18 cellular contexts compared by ENCODE assay signal in genomic region chr1:44678626-44679025, GRCh38. TPM values are rescaled to one million over a fixed set of nuclear protein-coding genes. Genes with fewer than 3 reads are reported as not detected.
DNase-seq lines count a peak whose midpoint lies in the region; ATAC-seq and TF ChIP-seq lines count a peak whose summit lies in the region.
"Had no signal": no experiment of that assay in that cellular context is flagged by ENCODE, and none has a peak within 500 bp of the region (broad histone marks: within the 10 kb centered on the region; RNA-seq: fewer than 3 reads in every experiment).

No MANE protein-coding gene starts in this region.

- no peak overlapping the region for H2AFZ ChIP-seq in Karpas-422 (ENCODE audit: low read length)
- no peak overlapping the region for H2AFZ ChIP-seq in OCI-LY7 (ENCODE audit: low read length)
- H2AFZ ChIP-seq: GM23248 had no signal

- H3K4me1 ChIP-seq in Karpas-422 (ENCODE audit: low read length) (peaks cover 56% of the 10 kb centered on the region), subcutaneous abdominal adipose tissue (ENCODE audit: control insufficient read depth in 5 of 5, insufficient read depth in 5 of 5, low read length in 5 of 5) (peaks cover 11 to 49% (median 45%) of the 10 kb centered on the region in 5 donors), A673 (ENCODE audit: insufficient read depth, low read length, poor library complexity, severe bottlenecking) (peaks cover under 1% of the 10 kb centered on the region), OCI-LY7 (ENCODE audit: insufficient read depth, low read length, poor library complexity, severe bottlenecking) (peaks cover 35% of the 10 kb centered on the region)
- H3K4me1 ChIP-seq: BE2C had no signal

- 0 out of 2 replicates have a peak, but pooled peaks cover 4% of the 10 kb centered on the region for H3K36me3 ChIP-seq in Karpas-422 (ENCODE audit: insufficient read depth, low read length)
- no peaks in the 10 kb centered on the region for H3K36me3 ChIP-seq in subcutaneous abdominal adipose tissue (ENCODE audit: control insufficient read depth in 5 of 5, insufficient read depth in 5 of 5, low read length in 5 of 5)
- H3K36me3 ChIP-seq in A673 (ENCODE audit: insufficient read depth, low read length, poor library complexity, severe bottlenecking), result no peaks in the 10 kb centered on the region
- no peaks in the 10 kb centered on the region for H3K36me3 ChIP-seq in OCI-LY7 (ENCODE audit: insufficient read depth, low read length)
- H3K36me3 ChIP-seq: BE2C had no signal

- TF ChIP-seq CTCF in CD14-positive monocyte (IDR thresholded peaks at IDR 0.05) (no peak), A673 (conservative IDR thresholded peaks at IDR 0.05; ENCODE audit: low read depth, low read length) (no peak), OCI-LY7 (conservative IDR thresholded peaks at IDR 0.05; ENCODE audit: low read length) (no peak)

- H3K9me2 ChIP-seq in Karpas-422 (replicated peaks; ENCODE audit: insufficient read depth, low read length) (no peaks in the 10 kb centered on the region), OCI-LY7 (ENCODE audit: insufficient read depth, low read length) (no peaks in the 10 kb centered on the region)

- H3K27ac Mint-ChIP-seq in CD14-positive monocyte, result peak overlapping the region in 1 of 7 donors; percentile 24
- H3K27ac Mint-ChIP-seq: CD8-positive, alpha-beta memory T cell had no signal

- intact Hi-C loops in CD14-positive monocyte (cut with micrococcal nuclease), result loop anchor here in 1 of 2 donors (10.0 kb wide), 1 partner anchor 46 kb away; no protein-coding TSS in a partner anchor
- intact Hi-C loops in A673 (cut with micrococcal nuclease; ENCODE audit: unreplicated experiment), result no loop called here
- intact Hi-C loops in OCI-LY7 (cut with micrococcal nuclease; ENCODE audit: unreplicated experiment), result no loop called here

- H3K27me3 Mint-ChIP-seq in CD14-positive monocyte (ENCODE audit: low read depth in 3 of 3), result peaks cover 0 to 4% (median 2%) of the 10 kb centered on the region in 3 donors

- H3K27ac ChIP-seq in Karpas-422 (ENCODE audit: low read length) (peak overlapping the region; percentile 93; the same call in 1 of the 2 replicates), subcutaneous abdominal adipose tissue (ENCODE audit: low read depth, low read length) (peak overlapping the region; percentile 94), A673 (ENCODE audit: low read depth, low read length, poor library complexity, severe bottlenecking) (no peak overlapping the region), OCI-LY7 (ENCODE audit: low read depth, low read length, poor library complexity, severe bottlenecking) (no peak overlapping the region)
- H3K27ac ChIP-seq: C4-2B, GM23248, HL-60 had no signal

- H3K4me2 ChIP-seq in Karpas-422 (ENCODE audit: low read depth, low read length, poor library complexity, severe bottlenecking), result no peak overlapping the region
- H3K4me2 ChIP-seq in OCI-LY7 (ENCODE audit: low read length), result no peak overlapping the region

- H3K4me1 Mint-ChIP-seq in CD14-positive monocyte, result peaks cover 37% of the 10 kb centered on the region

- no peak overlapping the region for H3K4me3 Mint-ChIP-seq in CD14-positive monocyte
- H3K4me3 Mint-ChIP-seq: CD8-positive, alpha-beta memory T cell had no signal

- POLR2A ChIA-PET in A673 (lab: Charles Lee; ENCODE audit: low non-redundant PET), result no interaction called here
- POLR2A ChIA-PET in OCI-LY7 (lab: Charles Lee), result no interaction called here

- H3K36me3 Mint-ChIP-seq in CD14-positive monocyte, result peaks cover 3% of the 10 kb centered on the region in 2 donors

- H3K9me3 Mint-ChIP-seq in CD14-positive monocyte, result no peaks in the 10 kb centered on the region
- H3K9me3 Mint-ChIP-seq: CD8-positive, alpha-beta memory T cell had no signal

- DNase-seq in CD14-positive monocyte (ENCODE audit: low spot score) (peak; percentile 10), Karpas-422 (no peak), left lobe of liver (ENCODE audit: low spot score) (peak; percentile 77), A673 (ENCODE audit: low spot score) (no peak), NCI-H1417 treated with DMSO at 0.1 percent for 48 hours (lab: John Stamatoyannopoulos, UW) (no peak), OCI-LY7 (ENCODE audit: low spot score) (no peak)
- DNase-seq: BE2C; Caco-2; CD8-positive, alpha-beta memory T cell; DMS53; GF-D8; GM23248; IMR-90 had no signal

- CTCF ChIA-PET in A673 (lab: Charles Lee) (no interaction called here), OCI-LY7 (lab: Charles Lee; ENCODE audit: unreplicated experiment) (no interaction called here)

- H3K27me3 ChIP-seq in Karpas-422 (ENCODE audit: low read length) (no peaks in the 10 kb centered on the region), subcutaneous abdominal adipose tissue (ENCODE audit: control insufficient read depth in 5 of 5, insufficient read depth in 4 of 5, low read length in 5 of 5) (no peaks in the 10 kb centered on the region), A673 (replicated peaks; ENCODE audit: insufficient read depth, low read depth, low read length, poor library complexity) (no peaks in the 10 kb centered on the region)
- H3K27me3 ChIP-seq: BE2C had no signal

- BruUV-seq in A673 (replicated peaks; lab: Mats Ljungman, UMichigan) (no TSS peak), OCI-LY7 (replicated peaks; lab: Mats Ljungman, UMichigan) (no TSS peak)

- H3K4me3 ChIP-seq in Karpas-422 (ENCODE audit: low read length) (no peak overlapping the region), subcutaneous abdominal adipose tissue (ENCODE audit: low read depth in 1 of 5, low read length in 5 of 5) (no peak overlapping the region), A673 (ENCODE audit: low read depth, low read length, poor library complexity, severe bottlenecking) (no peak overlapping the region), OCI-LY7 (ENCODE audit: low read depth, low read length, poor library complexity, severe bottlenecking) (no peak overlapping the region)
- H3K4me3 ChIP-seq: GM23248 had no signal

- ATAC-seq in left lobe of liver, result no peak
- ATAC-seq: HCT116 had no signal

- peaks cover under 1% of the 10 kb centered on the region; the same call in 1 of the 2 replicates for H4K20me1 ChIP-seq in Karpas-422 (ENCODE audit: insufficient read depth, low read depth, low read length)
- H4K20me1 ChIP-seq in OCI-LY7 (ENCODE audit: insufficient read depth, low read length), result no peaks in the 10 kb centered on the region

- no peaks in the 10 kb centered on the region for H3K9me3 ChIP-seq in Karpas-422 (ENCODE audit: low read length)
- no peaks in the 10 kb centered on the region for H3K9me3 ChIP-seq in subcutaneous abdominal adipose tissue (ENCODE audit: control insufficient read depth in 5 of 5, low read length in 5 of 5)
- no peaks in the 10 kb centered on the region for H3K9me3 ChIP-seq in A673 (ENCODE audit: low read depth, low read length, poor library complexity, severe bottlenecking)
- H3K9me3 ChIP-seq in OCI-LY7 (ENCODE audit: low read length), result no peaks in the 10 kb centered on the region
- H3K9me3 ChIP-seq: BE2C, Caco-2 had no signal

- H3K9ac ChIP-seq in Karpas-422 (ENCODE audit: low read length) (no peak overlapping the region), subcutaneous abdominal adipose tissue (ENCODE audit: low read length in 5 of 5) (no peak overlapping the region)
- H3K9ac ChIP-seq: GM23248 had no signal

- H3K79me2 ChIP-seq in Karpas-422 (ENCODE audit: low read length), result peaks cover 4% of the 10 kb centered on the region; the same call in 1 of the 2 replicates
- no peaks in the 10 kb centered on the region for H3K79me2 ChIP-seq in OCI-LY7 (ENCODE audit: insufficient read depth, low read depth, low read length)

RNA-seq across cellular contexts. Expression of gene ARMH1, which starts 4.1 kb away (rescaled TPM):
- polyA plus RNA-seq in CD14-positive monocyte, result 10 to 100 TPM; 14.7 to 15.8 TPM
- 5.4 and 7.7 TPM in 2 replicates for total RNA-seq in Karpas-422 (2014; rRNA removed; shearing (Covaris generic); ENCODE audit: low replicate concordance)
- total RNA-seq in left lobe of liver (14.7 TPM), A673 (2021) (0.26 and 0.87 TPM in 2 replicates), OCI-LY7 (2022) (7.9 and 8.9 TPM in 2 replicates)
- total RNA-seq in OCI-LY7 (2014; rRNA removed; shearing (Covaris generic)), result 5.3 and 7.8 TPM in 2 replicates
- total RNA-seq: Caco-2 had no signal

RNA-seq across cellular contexts. Expression of gene TMEM53, which starts 4.3 kb away (rescaled TPM):
- 1 to 10 TPM; 8.6 to 8.8 TPM for polyA plus RNA-seq in CD14-positive monocyte
- total RNA-seq in Karpas-422 (2014; rRNA removed; shearing (Covaris generic); ENCODE audit: low replicate concordance), result 10.7 and 13.9 TPM in 2 replicates
- total RNA-seq in left lobe of liver (27.5 TPM), A673 (2021) (3.3 and 5.6 TPM in 2 replicates), OCI-LY7 (2022) (8.1 and 8.9 TPM in 2 replicates)
- 5.5 and 6.6 TPM in 2 replicates for total RNA-seq in OCI-LY7 (2014; rRNA removed; shearing (Covaris generic))

RNA-seq across cellular contexts. Expression of gene RNU5D-1, which starts 52.3 kb away (rescaled TPM):
- polyA plus RNA-seq in CD14-positive monocyte, result not detected
- not detected in 2 replicates for total RNA-seq in Karpas-422 (2014; rRNA removed; shearing (Covaris generic); ENCODE audit: low replicate concordance)
- total RNA-seq in left lobe of liver, result not detected
- not detected in 2 replicates for total RNA-seq in A673 (2021)
- total RNA-seq in OCI-LY7 (2014; rRNA removed; shearing (Covaris generic)), result not detected in 2 replicates
- total RNA-seq in OCI-LY7 (2022), result not detected in 2 replicates
- total RNA-seq: CD8-positive, alpha-beta memory T cell; GM23248; IMR-90 had no signal
- polyA plus RNA-seq: AG04450; CD8-positive, alpha-beta memory T cell; GM23248; IMR-90 had no signal

Comparison
In these comparisons a context has a peak if more than half of its experiments do, and no peak if none do; other contexts are left out.
1. DNase-seq: peak in CD14-positive monocyte (single experiment) and left lobe of liver (single experiment); none in Karpas-422 (single experiment), A673 (single experiment), NCI-H1417 treated with DMSO at 0.1 percent for 48 hours (single experiment) and OCI-LY7 (single experiment).
2. H3K27ac ChIP-seq: peak in Karpas-422 (single experiment) and subcutaneous abdominal adipose tissue (single experiment); none in A673 (single experiment) and OCI-LY7 (single experiment).